9 cellular contexts compared by ENCODE assay signal in genomic region chr7:7180725-7181428, GRCh38. TPM values are rescaled to one million over a fixed set of nuclear protein-coding genes. Genes with fewer than 3 reads are reported as not detected.
DNase-seq lines count a peak whose midpoint lies in the region; ATAC-seq lines count a peak whose summit lies in the region.
"Had no signal": no experiment of that assay in that cellular context is flagged by ENCODE, and none has a peak within 500 bp of the region (broad histone marks: within the 10 kb centered on the region; RNA-seq: fewer than 3 reads in every experiment).

No MANE protein-coding gene starts in this region.

- H3K4me1 Mint-ChIP-seq in CD4-positive, CD25-positive, alpha-beta regulatory T cell: peaks cover 5 to 16% (median 14%) of the 10 kb centered on the region in 4 donors

- peaks cover 30% of the 10 kb centered on the region for H3K4me1 ChIP-seq in CD4-positive, CD25-positive, alpha-beta regulatory T cell (ENCODE audit: control insufficient read depth, insufficient read depth, low read length, poor library complexity, severe bottlenecking)
- H3K4me1 ChIP-seq in effector memory CD4-positive, alpha-beta T cell (ENCODE audit: control insufficient read depth, insufficient read depth, low read length, poor library complexity, severe bottlenecking): peaks cover 18% of the 10 kb centered on the region
- peaks cover 34% of the 10 kb centered on the region for H3K4me1 ChIP-seq in neuron (ENCODE audit: insufficient read depth, low read length)
- H3K4me1 ChIP-seq: testis had no signal

- peak overlapping the region; percentile 27 to 80 (median 58) for H3K4me3 Mint-ChIP-seq in CD4-positive, CD25-positive, alpha-beta regulatory T cell

- no peaks in the 10 kb centered on the region for H3K36me3 Mint-ChIP-seq in CD4-positive, CD25-positive, alpha-beta regulatory T cell

- peak overlapping the region; percentile 96 to 100 (median 98) for H3K27ac Mint-ChIP-seq in CD4-positive, CD25-positive, alpha-beta regulatory T cell

- H3K36me3 ChIP-seq in CD4-positive, CD25-positive, alpha-beta regulatory T cell (ENCODE audit: control insufficient read depth, insufficient read depth, low read length): no peaks in the 10 kb centered on the region
- H3K36me3 ChIP-seq in MG63 (peaks cover 6% of the 10 kb centered on the region; the same call in 1 of the 2 replicates), neuron (ENCODE audit: insufficient read depth, low read length) (peaks cover 4% of the 10 kb centered on the region)
- H3K36me3 ChIP-seq in effector memory CD4-positive, alpha-beta T cell (ENCODE audit: control insufficient read depth, insufficient read depth, low read length): no peaks in the 10 kb centered on the region

- no peaks in the 10 kb centered on the region for H3K9me3 ChIP-seq in CD4-positive, CD25-positive, alpha-beta regulatory T cell (ENCODE audit: control insufficient read depth in 2 of 2, low read length in 2 of 2)
- H3K9me3 ChIP-seq in MG63 (no peaks in the 10 kb centered on the region), neuron (ENCODE audit: low read length) (no peaks in the 10 kb centered on the region)
- no peaks in the 10 kb centered on the region for H3K9me3 ChIP-seq in effector memory CD4-positive, alpha-beta T cell (ENCODE audit: control insufficient read depth, low read length)
- H3K9me3 ChIP-seq: testis had no signal

- H3K27ac ChIP-seq in CD4-positive, CD25-positive, alpha-beta regulatory T cell (ENCODE audit: insufficient read depth, low read length, poor library complexity, severe bottlenecking): peak overlapping the region; percentile 96
- peak overlapping the region; percentile 79 for H3K27ac ChIP-seq in effector memory CD4-positive, alpha-beta T cell (ENCODE audit: insufficient read depth, low read length, poor library complexity, severe bottlenecking)

- DNase-seq in CD4-positive, CD25-positive, alpha-beta regulatory T cell: no peak
- DNase-seq in MG63: no peak
- no peak for DNase-seq in effector memory CD4-positive, alpha-beta T cell
- no peak for DNase-seq in germinal center (ENCODE audit: low spot score)
- no peak for DNase-seq in dedifferentiated amniotic fluid mesenchymal stem cell (ENCODE audit: extremely low spot score)

- no peaks in the 10 kb centered on the region for H3K27me3 ChIP-seq in CD4-positive, CD25-positive, alpha-beta regulatory T cell (ENCODE audit: control insufficient read depth, insufficient read depth, low read length)
- H3K27me3 ChIP-seq in MG63: no peaks in the 10 kb centered on the region
- no peaks in the 10 kb centered on the region for H3K27me3 ChIP-seq in effector memory CD4-positive, alpha-beta T cell (replicated peaks; ENCODE audit: control insufficient read depth, insufficient read depth, low read length, poor library complexity, severe bottlenecking)
- no peaks in the 10 kb centered on the region for H3K27me3 ChIP-seq in neuron (ENCODE audit: insufficient read depth, low read length)
- H3K27me3 ChIP-seq: testis had no signal

- H3K27me3 Mint-ChIP-seq in CD4-positive, CD25-positive, alpha-beta regulatory T cell: peaks cover 6% of the 10 kb centered on the region

- H3K4me3 ChIP-seq in CD4-positive, CD25-positive, alpha-beta regulatory T cell (ENCODE audit: low read depth, low read length): peak overlapping the region; percentile 96
- H3K4me3 ChIP-seq in MG63 (peak overlapping the region; percentile 97; the same call in 1 of the 2 replicates), neuron (ENCODE audit: low read length) (peak overlapping the region; percentile 53)
- H3K4me3 ChIP-seq in effector memory CD4-positive, alpha-beta T cell (ENCODE audit: insufficient read depth, low read depth, low read length, poor library complexity, severe bottlenecking): peak overlapping the region; percentile 54

- no peak overlapping the region for H2AFZ ChIP-seq in neuron (ENCODE audit: low read depth, low read length)

- ATAC-seq in CD4-positive, CD25-positive, alpha-beta regulatory T cell (ENCODE audit: low read depth in 2 of 2): no peak
- ATAC-seq in GM18520 (IDR thresholded peaks at IDR 0.05; ENCODE audit: unreplicated experiment): no peak
- no peak for ATAC-seq in GM19351 (IDR thresholded peaks at IDR 0.05; ENCODE audit: unreplicated experiment)

- peaks cover 0 to 5% (median 0%) of the 10 kb centered on the region in 7 donors for H3K9me3 Mint-ChIP-seq in CD4-positive, CD25-positive, alpha-beta regulatory T cell

RNA-seq across cellular contexts. Expression of gene C1GALT1, which starts 1.5 kb away (rescaled TPM):
- total RNA-seq in CD4-positive, CD25-positive, alpha-beta regulatory T cell: 36.8 TPM
- 10 to 100 TPM; 31.5 to 35.8 (median 33.9) TPM for polyA plus RNA-seq in CD4-positive, CD25-positive, alpha-beta regulatory T cell
- total RNA-seq in MG63 (2014; rRNA removed; shearing (Covaris generic); ENCODE audit: low replicate concordance): 16.3 and 58.8 TPM in 2 replicates
